ENCODE assay signal across 33 cellular contexts in genomic region chr11:28879869-28880268, GRCh38.
"Had no signal": no experiment of that assay in that cellular context is flagged by ENCODE, and none has a peak within 500 bp of the region (broad histone marks: within the 10 kb centered on the region; RNA-seq: fewer than 3 reads in every experiment).

No MANE protein-coding gene starts in this region.

- H3K4me3 ChIP-seq: adrenal gland, ascending aorta, body of pancreas, breast epithelium, cardiac muscle cell had no signal

- DNase-seq: activated effector memory CD4-positive, alpha-beta T cell treated with anti-CD3 and anti-CD28 coated beads, Interleukin-2, amount 50 U/mL, for 16 hours; activated effector memory CD4-positive, alpha-beta T cell treated with Interleukin-2 at 50 U/mL for 16 hours; activated gamma-delta T cell; activated gamma-delta T cell treated with Interleukin-2 at 50 U/mL for 16 hours; activated naive CD4-positive, alpha-beta T cell; activated naive CD4-positive, alpha-beta T cell treated with anti-CD3 and anti-CD28 coated beads for 36 hours; activated naive CD4-positive, alpha-beta T cell treated with anti-CD3 and anti-CD28 coated beads, Interleukin-2, amount 10 ng/mL, durations not matched to agents 7 days and 5 days; activated naive CD4-positive, alpha-beta T cell treated with anti-CD3 and anti-CD28 coated beads, Interleukin-2, amount 50 U/mL, for 16 hours; activated naive CD4-positive, alpha-beta T cell treated with Interleukin-2 at 50 U/mL for 16 hours; activated naive CD8-positive, alpha-beta T cell treated with anti-CD3 and anti-CD28 coated beads for 36 hours; activated naive CD8-positive, alpha-beta T cell treated with anti-CD3 and anti-CD28 coated beads, Interleukin-2, amount 10 ng/mL, durations not matched to agents 7 days and 5 days; activated naive CD8-positive, alpha-beta T cell treated with anti-CD3 and anti-CD28 coated beads, Interleukin-2, amount 50 U/mL, for 24 hours; activated T-cell treated with anti-CD3 and anti-CD28 coated beads, Interleukin-2, amount 50 U/mL, for 1 hour; activated T-cell treated with anti-CD3 and anti-CD28 coated beads, Interleukin-2, amount 50 U/mL, for 24 hours; activated T-cell treated with anti-CD3 and anti-CD28 coated beads, Interleukin-2, amount 50 U/mL, for 4 hours; activated T-cell treated with anti-CD3 and anti-CD28 coated beads, Interleukin-2, amount 50 U/mL, for 48 hours; activated T-cell treated with anti-CD3 and anti-CD28 coated beads, Interleukin-2, amount 50 U/mL, for 72 hours; adrenal gland; amniotic stem cell; amygdala; anterior cingulate cortex; aorta; body of pancreas; brain microvascular endothelial cell; caudate nucleus; central memory CD4-positive, alpha-beta T cell; cerebellar nuclear complex had no signal

- H3K27me3 ChIP-seq: adrenal gland, ascending aorta, body of pancreas, brain microvascular endothelial cell, breast epithelium, cardiac muscle cell had no signal

- H3K36me3 ChIP-seq: adrenal gland, ascending aorta, brain microvascular endothelial cell, breast epithelium, cardiac muscle cell had no signal

- ATAC-seq: activated naive CD4-positive, alpha-beta T cell treated with anti-CD3 and anti-CD28 coated beads, Interleukin-2, amount 50 U/mL, for 72 hours; activated naive CD8-positive, alpha-beta T cell treated with anti-CD3 and anti-CD28 coated beads, Interleukin-2, amount 50 U/mL, for 24 hours; activated T-cell treated with anti-CD3 and anti-CD28 coated beads, Interleukin-2, amount 50 U/mL, for 4 hours; activated T-cell treated with anti-CD3 and anti-CD28 coated beads, Interleukin-2, amount 50 U/mL, for 72 hours; activated T-helper 17 cell treated with anti-CD3 and anti-CD28 coated beads, Interleukin-2, amount 50 U/mL, for 72 hours; body of pancreas had no signal

- H3K4me1 ChIP-seq: adrenal gland, ascending aorta, body of pancreas, breast epithelium had no signal

- H3K9me3 ChIP-seq: adrenal gland, ascending aorta, body of pancreas had no signal

- H3K27ac ChIP-seq: adrenal gland, ascending aorta, body of pancreas, brain microvascular endothelial cell, breast epithelium, cardiac muscle cell had no signal

- FAIRE-seq: astrocyte had no signal
